8 cellular contexts compared by ENCODE assay signal in the genomic region with DNA sequence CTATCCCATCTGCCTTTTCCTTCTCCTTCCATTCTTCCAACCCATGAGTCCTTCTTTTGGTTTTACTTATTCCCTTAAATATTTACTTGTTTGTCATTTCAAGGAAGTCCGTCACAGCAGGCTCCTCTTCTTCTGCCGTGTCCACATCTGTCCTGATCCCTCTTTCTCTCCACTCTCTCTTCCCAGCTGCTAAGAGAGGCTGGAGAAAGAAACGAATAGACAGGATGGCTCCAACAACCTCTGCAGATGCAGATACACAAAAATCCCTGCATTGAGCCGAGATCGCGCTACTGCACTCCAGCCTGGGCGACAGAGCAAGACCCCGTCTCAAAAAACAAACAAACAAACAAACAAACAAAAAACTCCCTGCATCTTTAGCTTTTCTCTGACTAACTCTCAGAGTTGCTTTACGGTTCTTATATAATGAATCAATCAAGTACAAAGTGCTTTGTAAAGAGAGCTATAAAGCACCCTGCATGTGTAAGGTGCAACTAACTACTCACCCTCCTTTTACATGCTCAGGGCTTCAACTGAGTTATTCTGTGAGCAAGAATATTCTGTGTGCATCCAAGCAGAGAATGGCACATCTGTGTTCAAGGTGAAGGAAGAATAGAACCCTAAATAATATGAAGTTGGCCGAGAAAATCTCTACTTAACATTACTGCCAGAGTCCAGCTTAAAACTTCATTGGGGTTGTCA. TPM values are rescaled to one million over a fixed set of nuclear protein-coding genes. Genes with fewer than 3 reads are reported as not detected.
A peak's percentile ranks its signal among the peaks of the same experiment; 100 is the strongest.
DNase-seq lines count a peak whose midpoint lies in the region; FAIRE-seq and TF ChIP-seq lines count a peak whose summit lies in the region.

No MANE protein-coding gene starts in this region.

- H3K4me3 Mint-ChIP-seq in T-helper 2 cell treated with Interferon-gamma antibody and Interleukin-4, amounts not matched to agents 5 μg/mL and 100 μg/mL, for 36 hours = peak overlapping the region; percentile 84
- peak overlapping the region; percentile 82 for H3K4me3 Mint-ChIP-seq in activated CD4-positive, alpha-beta memory T cell treated with anti-CD3 and anti-CD28 coated beads for 36 hours

- DNase-seq in T-helper 2 cell treated with Interferon-gamma antibody and Interleukin-4, amounts not matched to agents 5 μg/mL and 100 μg/mL, for 36 hours (ENCODE audit: low spot score) = no peak
- DNase-seq in T-helper 2 cell = no peak
- no peak for DNase-seq in activated CD4-positive, alpha-beta memory T cell treated with anti-CD3 and anti-CD28 coated beads for 36 hours
- no peak for DNase-seq in keratinocyte (ENCODE audit: low read depth, low spot score)
- no peak for DNase-seq in NCI-H446 treated with DMSO at 0.1 percent for 48 hours (lab: John Stamatoyannopoulos, UW)
- DNase-seq in NCI-H1436 treated with DMSO at 0.1 percent for 48 hours (lab: John Stamatoyannopoulos, UW) = no peak
- no peak for DNase-seq in NCI-H2196 (lab: John Stamatoyannopoulos, UW; ENCODE audit: unreplicated experiment)

- no peaks in the 10 kb centered on the region for H3K27me3 ChIP-seq in keratinocyte (ENCODE audit: control insufficient read depth, extremely low read depth, insufficient read depth, low read length)

- H4K20me1 ChIP-seq in keratinocyte (ENCODE audit: control insufficient read depth, extremely low read depth, insufficient read depth, low read length) = no peaks in the 10 kb centered on the region

- TF ChIP-seq CTCF in keratinocyte (optimal IDR thresholded peaks at IDR 0.05 in 1 of 3, IDR thresholded peaks at IDR 0.05 in 1 of 3, conservative IDR thresholded peaks at IDR 0.05 in 1 of 3; ENCODE audit: extremely low read depth in 1 of 3, insufficient read depth in 2 of 3, low read length in 3 of 3) = no peak

- peak overlapping the region; percentile 86 for H3K4me2 ChIP-seq in keratinocyte (ENCODE audit: control insufficient read depth, extremely low read depth, insufficient read depth, low read depth, low read length)

- FAIRE-seq in keratinocyte (lab: Jason Lieb, UNC) = no peak

- H3K27ac ChIP-seq in keratinocyte (ENCODE audit: control insufficient read depth, insufficient read depth, low read length) (no peak overlapping the region), temporal lobe (ENCODE audit: low read depth, low read length) (peak overlapping the region; percentile 51)

- POLR2A ChIA-PET in activated CD4-positive, alpha-beta memory T cell treated with anti-CD3 and anti-CD28 coated beads for 36 hours (lab: Charles Lee) = interaction anchor here (1.3 kb wide), 1 partner anchor 153 kb away, joined by 4 read pairs; a partner anchor contains a TSS

- intact Hi-C loops in activated CD4-positive, alpha-beta memory T cell treated with anti-CD3 and anti-CD28 coated beads for 36 hours (cut with micrococcal nuclease) = loop anchor here (2.0 kb wide), 1 partner anchor 145 kb away; no protein-coding TSS in a partner anchor

- peaks cover 7% of the 10 kb centered on the region for H3K27me3 Mint-ChIP-seq in T-helper 2 cell treated with Interferon-gamma antibody and Interleukin-4, amounts not matched to agents 5 μg/mL and 100 μg/mL, for 36 hours (ENCODE audit: low read depth)
- H3K27me3 Mint-ChIP-seq in activated CD4-positive, alpha-beta memory T cell treated with anti-CD3 and anti-CD28 coated beads for 36 hours = peaks cover 24% of the 10 kb centered on the region

- CTCF ChIA-PET in activated CD4-positive, alpha-beta memory T cell treated with anti-CD3 and anti-CD28 coated beads for 36 hours (lab: Charles Lee) = interaction anchor here (0.6 to 1.2 kb wide), 3 partner anchors 16 to 152 kb away, joined by 3 to 6 read pairs (median 3); no protein-coding TSS in a partner anchor

- no peaks in the 10 kb centered on the region for H3K36me3 Mint-ChIP-seq in T-helper 2 cell treated with Interferon-gamma antibody and Interleukin-4, amounts not matched to agents 5 μg/mL and 100 μg/mL, for 36 hours (ENCODE audit: low read depth)
- H3K36me3 Mint-ChIP-seq in activated CD4-positive, alpha-beta memory T cell treated with anti-CD3 and anti-CD28 coated beads for 36 hours = no peaks in the 10 kb centered on the region

- H3K4me1 ChIP-seq in keratinocyte (ENCODE audit: control insufficient read depth, extremely low read depth, insufficient read depth, low read length) = peaks cover 14% of the 10 kb centered on the region

- peaks cover 32% of the 10 kb centered on the region for H3K4me1 Mint-ChIP-seq in T-helper 2 cell treated with Interferon-gamma antibody and Interleukin-4, amounts not matched to agents 5 μg/mL and 100 μg/mL, for 36 hours (ENCODE audit: low read depth)
- peaks cover 29% of the 10 kb centered on the region for H3K4me1 Mint-ChIP-seq in activated CD4-positive, alpha-beta memory T cell treated with anti-CD3 and anti-CD28 coated beads for 36 hours (ENCODE audit: low read depth)

- peak overlapping the region; percentile 74 to 91 (median 90) for H3K4me3 ChIP-seq in keratinocyte (ENCODE audit: control insufficient read depth in 2 of 3, extremely low read depth in 1 of 3, insufficient read depth in 2 of 3, low read depth in 1 of 3, low read length in 3 of 3)

- peak overlapping the region; percentile 77 for H3K27ac Mint-ChIP-seq in T-helper 2 cell treated with Interferon-gamma antibody and Interleukin-4, amounts not matched to agents 5 μg/mL and 100 μg/mL, for 36 hours
- H3K27ac Mint-ChIP-seq in activated CD4-positive, alpha-beta memory T cell treated with anti-CD3 and anti-CD28 coated beads for 36 hours = no peak overlapping the region

- peaks cover 6% of the 10 kb centered on the region for H3K9me3 Mint-ChIP-seq in T-helper 2 cell treated with Interferon-gamma antibody and Interleukin-4, amounts not matched to agents 5 μg/mL and 100 μg/mL, for 36 hours
- peaks cover 2% of the 10 kb centered on the region for H3K9me3 Mint-ChIP-seq in activated CD4-positive, alpha-beta memory T cell treated with anti-CD3 and anti-CD28 coated beads for 36 hours

- dilution Hi-C loops in keratinocyte (cut with MboI; ENCODE audit: extremely low pct_ligation_motif_present, low sequenced_read_pairs) = no loop called here

- no peaks in the 10 kb centered on the region for H3K79me2 ChIP-seq in keratinocyte (ENCODE audit: control insufficient read depth, insufficient read depth, low read length)

- no peaks in the 10 kb centered on the region for H3K36me3 ChIP-seq in keratinocyte (ENCODE audit: control insufficient read depth in 2 of 2, extremely low read depth in 1 of 2, insufficient read depth in 2 of 2, low read length in 2 of 2)

- H3K9ac ChIP-seq in keratinocyte (ENCODE audit: control insufficient read depth, extremely low read depth, insufficient read depth, low read length) = no peak overlapping the region

- H2AFZ ChIP-seq in keratinocyte (ENCODE audit: control insufficient read depth, low read length) = peak overlapping the region; percentile 46

- H3K9me3 ChIP-seq in keratinocyte (ENCODE audit: control insufficient read depth, low read depth, low read length) = no peaks in the 10 kb centered on the region

- no peaks in the 10 kb centered on the region for H3K9me1 ChIP-seq in keratinocyte (ENCODE audit: control insufficient read depth, extremely low read depth, insufficient read depth, low read length)

RNA-seq across cellular contexts. Expression of a gene that starts 3.8 kb away (rescaled TPM):
- total RNA-seq in activated CD4-positive, alpha-beta memory T cell treated with anti-CD3 and anti-CD28 coated beads for 36 hours = under 1 TPM; 0.38 to 0.48 TPM
- polyA plus RNA-seq in keratinocyte = 0.32 to 0.75 TPM (median 0.48 TPM) in 3 replicates
- 0.20 TPM for polyA plus RNA-seq in keratinocyte (2011; ENCODE audit: low read depth)
- 0.51 and 0.85 TPM in 2 replicates for polyA plus RNA-seq in keratinocyte (2011; cell fraction: cytosol; rRNA removed)
- 0.11 and 0.32 TPM in 2 replicates for polyA plus RNA-seq in keratinocyte (2011; cell fraction: nucleus; rRNA removed)
- polyA plus RNA-seq in keratinocyte (2012; ENCODE audit: low replicate concordance) = 0.55 and 0.90 TPM in 2 replicates
- 0.54 TPM in 1 of 3 replicates, not detected in the others for polyA minus RNA-seq in keratinocyte
- polyA minus RNA-seq in keratinocyte (2011; cell fraction: cytosol; rRNA and poly(A)+ RNA removed) = not detected
- not detected in 2 replicates for polyA minus RNA-seq in keratinocyte (2011; cell fraction: nucleus; rRNA and poly(A)+ RNA removed)
- 1.7 TPM for total RNA-seq in temporal lobe
